Comparison of ENCODE assay signal across 9 cellular contexts in genomic region chr11:69442807-69443137, GRCh38. TPM values are rescaled to one million over a fixed set of nuclear protein-coding genes. Genes with fewer than 3 reads are reported as not detected.
DNase-seq lines count a peak whose midpoint lies in the region; ATAC-seq and TF ChIP-seq lines count a peak whose summit lies in the region.
"Had no signal": no experiment of that assay in that cellular context is flagged by ENCODE, and none has a peak within 500 bp of the region (broad histone marks: within the 10 kb centered on the region; RNA-seq: fewer than 3 reads in every experiment).

No MANE protein-coding gene starts in this region.

- peak overlapping the region in 1 of 2 donors; percentile 88 for H3K27ac ChIP-seq in coronary artery
- H3K27ac ChIP-seq in mesodermal cell (ENCODE audit: low read depth, low read length, severe bottlenecking), result peak overlapping the region; percentile 98
- H3K27ac ChIP-seq in urinary bladder (ENCODE audit: low read depth), result peak overlapping the region; percentile 19

- no peak for TF ChIP-seq CTCF in coronary artery (IDR thresholded peaks at IDR 0.05)

- H3K4me1 ChIP-seq in mesodermal cell (ENCODE audit: control insufficient read depth, insufficient read depth, low read length, poor library complexity, severe bottlenecking) (peaks cover 42% of the 10 kb centered on the region), urinary bladder (ENCODE audit: insufficient read depth) (no peaks in the 10 kb centered on the region)

- H3K9me3 ChIP-seq in mesodermal cell (ENCODE audit: control insufficient read depth, low read length), result no peaks in the 10 kb centered on the region

- DNase-seq in SIG-M5 treated with dmso at 0.1 percent for 504 hours (lab: John Stamatoyannopoulos, UW; ENCODE audit: unreplicated experiment) (peak; percentile 11), SIG-M5 (lab: John Stamatoyannopoulos, UW) (no peak), coronary artery (ENCODE audit: low spot score) (no peak), NCI-H446 (lab: John Stamatoyannopoulos, UW) (no peak)
- DNase-seq in effector CD8-positive, alpha-beta T cell (lab: John Stamatoyannopoulos, UW), result no peak

- ATAC-seq in HG02840 (IDR thresholded peaks at IDR 0.05; ENCODE audit: low FRiP score, unreplicated experiment), result no peak

- H3K36me3 ChIP-seq in mesodermal cell (ENCODE audit: control insufficient read depth, insufficient read depth, low read length) (no peaks in the 10 kb centered on the region), urinary bladder (ENCODE audit: insufficient read depth) (no peaks in the 10 kb centered on the region)

- 18 to 28% methylated on average over 10 of the region's 10 CpGs for WGBS in mesodermal cell (ENCODE audit: insufficient coverage in 2 of 2), 2 experiments
- WGBS in urinary bladder, result 24% methylated on average over 10 of the region's 10 CpGs

- H3K4me3 ChIP-seq in coronary artery (peak overlapping the region; percentile 67), mesodermal cell (ENCODE audit: extremely low read depth, insufficient read depth, low read length, poor library complexity, severe bottlenecking) (no peak overlapping the region), urinary bladder (ENCODE audit: low read depth, low read length) (no peak overlapping the region)

RNA-seq across cellular contexts. Expression of gene LINC01488, which starts 38.7 kb away (rescaled TPM):
- polyA plus RNA-seq in mesodermal cell (2013, experiment 1 of 2), result not detected
- not detected for polyA plus RNA-seq in mesodermal cell (2013, experiment 2 of 2)
- total RNA-seq in urinary bladder, result not detected
- polyA plus RNA-seq in urinary bladder, result 0.05 TPM
- total RNA-seq: kidney epithelial cell had no signal
